10 cellular contexts compared by ENCODE assay signal in the genomic region with DNA sequence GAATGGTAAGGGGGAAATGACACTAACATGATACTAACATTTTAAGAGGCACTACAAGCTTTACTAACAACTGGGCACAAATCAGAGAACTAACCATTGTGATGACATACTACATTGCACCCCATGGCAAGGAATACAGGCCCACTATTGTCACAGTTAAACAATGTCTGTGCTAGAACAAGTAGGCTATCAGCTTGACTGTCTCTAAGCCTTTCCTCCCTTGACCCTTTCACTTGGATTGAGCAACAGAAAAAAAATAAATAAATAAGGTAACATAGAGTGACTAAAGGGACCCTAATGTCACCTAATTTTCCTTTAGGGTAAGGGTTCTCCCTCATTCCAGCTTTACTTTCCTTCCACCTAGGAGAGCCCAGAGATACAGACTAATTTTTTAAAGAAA. TPM values are rescaled to one million over a fixed set of nuclear protein-coding genes. Genes with fewer than 3 reads are reported as not detected.
A peak's percentile ranks its signal among the peaks of the same experiment; 100 is the strongest.
DNase-seq lines count a peak whose midpoint lies in the region; ATAC-seq, FAIRE-seq and TF ChIP-seq lines count a peak whose summit lies in the region.
"Had no signal": no experiment of that assay in that cellular context is flagged by ENCODE, and none has a peak within 500 bp of the region (broad histone marks: within the 10 kb centered on the region; RNA-seq: fewer than 3 reads in every experiment).

No MANE protein-coding gene starts in this region.

- DNase-seq in A549 (ENCODE audit: low read depth in 1 of 2, low spot score in 1 of 2), result no peak
- DNase-seq in LHCN-M2 (ENCODE audit: low read depth), result peak; percentile 22
- DNase-seq in dermis blood vessel endothelial cell, result peak; percentile 37
- no peak for DNase-seq in naive B cell
- no peak for DNase-seq in epidermal melanocyte (ENCODE audit: insufficient read length, low spot score)
- no peak for DNase-seq in retina
- DNase-seq in erythroblast (lab: John Stamatoyannopoulos, UW), result no peak

- CTCF ChIA-PET in A549 (lab: Yijun Ruan, JAX), result interaction anchor here (0.6 to 1.0 kb wide), 5 partner anchors 12 to 567 kb away, joined by 3 read pairs; no protein-coding TSS in a partner anchor

- no peak for ATAC-seq in A549
- no peak for ATAC-seq in naive B cell (ENCODE audit: low read depth in 2 of 2)
- ATAC-seq in esophagus mucosa, result no peak

- peak overlapping the region in 1 of 2 experiments; percentile 100; a peak in 3 of 6 replicates for H3K27ac ChIP-seq in A549
- H3K27ac ChIP-seq: SJSA1 had no signal

- H3K4me1 Mint-ChIP-seq in naive B cell, result peaks cover 29 to 45% (median 31%) of the 10 kb centered on the region in 3 donors

- H3K27ac Mint-ChIP-seq in naive B cell, result peak overlapping the region in 4 of 6 donors; percentile 64 to 84 (median 82)

- no peaks in the 10 kb centered on the region for H3K9me3 ChIP-seq in A549
- H3K9me3 ChIP-seq: SJSA1 had no signal

- TF ChIP-seq POLR2A in A549 (IDR thresholded peaks at IDR 0.05; ENCODE audit: low read length) (no peak), erythroblast (IDR thresholded peaks at IDR 0.05; ENCODE audit: low read length) (no peak)

- peak overlapping the region in 4 of 8 donors; percentile 12 to 69 (median 42) for H3K4me3 Mint-ChIP-seq in naive B cell

- TF ChIP-seq CTCF in A549 (IDR thresholded peaks at IDR 0.05), result no peak

- no peaks in the 10 kb centered on the region for H3K9me3 Mint-ChIP-seq in naive B cell

- no peaks in the 10 kb centered on the region for H3K27me3 Mint-ChIP-seq in naive B cell

- H3K4me3 ChIP-seq in A549, result peak overlapping the region; percentile 91
- H3K4me3 ChIP-seq: SJSA1 had no signal

- no peak for FAIRE-seq in A549 (lab: Jason Lieb, UNC)
- FAIRE-seq: G401.6 had no signal

- H3K4me2 ChIP-seq in A549, result peak overlapping the region; percentile 85

- TF ChIP-seq RAD21 in A549 (conservative IDR thresholded peaks at IDR 0.05 in 1 of 2, IDR thresholded peaks at IDR 0.05 in 1 of 2), result no peak

- POLR2A ChIA-PET in A549 (lab: Yijun Ruan, JAX), result interaction anchor here (0.9 to 1.0 kb wide), 2 partner anchors 9 to 100 kb away, joined by 4 to 5 read pairs; a partner anchor contains a TSS

- peaks cover 67% of the 10 kb centered on the region for H3K4me1 ChIP-seq in A549

- no peak for TF ChIP-seq EP300 in A549 (IDR thresholded peaks at IDR 0.05)

- H3K36me3 Mint-ChIP-seq in naive B cell, result peaks cover 7 to 20% of the 10 kb centered on the region in 2 donors

TF ChIP-seq in A549, 52 proteins besides CTCF, POLR2A, EP300 and RAD21:
- no peak for TF ChIP-seq HOXB13 (CRISPR knock-in tag; IDR thresholded peaks at IDR 0.05; ENCODE audit: low read depth)
- peak; percentile 85; the same call in 1 of the 2 replicates for TF ChIP-seq TFCP2L1 (CRISPR knock-in tag; IDR thresholded peaks at IDR 0.05)
- TF ChIP-seq FOSB (CRISPR knock-in tag; IDR thresholded peaks at IDR 0.05), result peak; percentile 62; the same call in 1 of the 2 replicates

RNA-seq across cellular contexts. Expression of a gene that starts 4.4 kb away (rescaled TPM):
- polyA plus RNA-seq in A549 (2011; rRNA removed) (366 and 519 TPM in 2 replicates), A549 (2017; fragmentation: RNase III; extraction: RNeasy Plus Mini Kit Qiagen cat#74134 plus additional on column Dnase treatment) (131 to 195 TPM (median 187 TPM) in 3 replicates), naive B cell (ENCODE audit: low read depth in 6 of 6) (10 to 100 TPM; 48.8 to 96.3 (median 63.1) TPM)
- 38.6 and 50.8 TPM in 2 replicates for polyA plus RNA-seq in A549 (2012; cell fraction: cytosol; rRNA removed)
- polyA plus RNA-seq in A549 (2012; cell fraction: nucleus; rRNA removed), result 108 and 151 TPM in 2 replicates
- 230 and 257 TPM in 2 replicates for polyA minus RNA-seq in A549 (2011; rRNA and poly(A)+ RNA removed)
- total RNA-seq in LHCN-M2 (2014; rRNA removed) (427 and 497 TPM in 2 replicates), dermis blood vessel endothelial cell (618 and 745 TPM in 2 replicates), esophagus mucosa (245 TPM)
- 124 TPM for polyA plus RNA-seq in LHCN-M2 (2012)

Comparison
In these comparisons a context has a peak if more than half of its experiments do, and no peak if none do; other contexts are left out.
1. DNase-seq: peak in LHCN-M2 (single experiment) and dermis blood vessel endothelial cell (single experiment); none in A549 (0 of 2), naive B cell (single experiment), epidermal melanocyte (single experiment), retina (single experiment) and erythroblast (0 of 2).